Comparison of ENCODE assay signal across 19 cellular contexts in genomic region chr11:6569706-6570105, GRCh38. TPM values are rescaled to one million over a fixed set of nuclear protein-coding genes. Genes with fewer than 3 reads are reported as not detected.
A peak's percentile ranks its signal among the peaks of the same experiment; 100 is the strongest.
DNase-seq lines count a peak whose midpoint lies in the region; ATAC-seq and TF ChIP-seq lines count a peak whose summit lies in the region.
"Had no signal": no experiment of that assay in that cellular context is flagged by ENCODE, and none has a peak within 500 bp of the region (broad histone marks: within the 10 kb centered on the region; RNA-seq: fewer than 3 reads in every experiment).

No MANE protein-coding gene starts in this region.

- H3K27me3 ChIP-seq in CD8-positive, alpha-beta memory T cell (ENCODE audit: insufficient read depth, low read length, poor library complexity, severe bottlenecking), result no peaks in the 10 kb centered on the region

- TF ChIP-seq CTCF in C4-2B (conservative IDR thresholded peaks at IDR 0.05), result no peak

- no peaks in the 10 kb centered on the region for H3K4me1 ChIP-seq in CD8-positive, alpha-beta memory T cell (ENCODE audit: insufficient read depth, low read length)
- H3K4me1 ChIP-seq: HAP-1 had no signal

- H3K4me3 Mint-ChIP-seq in T-helper 2 cell treated with Interferon-gamma antibody and Interleukin-4, amounts not matched to agents 5 μg/mL and 100 μg/mL, for 36 hours, result no peak overlapping the region
- H3K4me3 Mint-ChIP-seq in activated naive CD8-positive, alpha-beta T cell treated with anti-CD3 and anti-CD28 coated beads for 36 hours, result no peak overlapping the region
- no peak overlapping the region for H3K4me3 Mint-ChIP-seq in CD8-positive, alpha-beta memory T cell
- H3K4me3 Mint-ChIP-seq: CD14-positive monocyte; CD4-positive, alpha-beta memory T cell had no signal

- peak overlapping the region; percentile 18 for H3K27ac Mint-ChIP-seq in T-helper 2 cell treated with Interferon-gamma antibody and Interleukin-4, amounts not matched to agents 5 μg/mL and 100 μg/mL, for 36 hours
- H3K27ac Mint-ChIP-seq in activated naive CD8-positive, alpha-beta T cell treated with anti-CD3 and anti-CD28 coated beads for 36 hours, result peak overlapping the region; percentile 7
- peak overlapping the region in 1 of 8 donors; percentile 8 for H3K27ac Mint-ChIP-seq in CD8-positive, alpha-beta memory T cell

- H3K4me1 Mint-ChIP-seq in T-helper 2 cell treated with Interferon-gamma antibody and Interleukin-4, amounts not matched to agents 5 μg/mL and 100 μg/mL, for 36 hours (ENCODE audit: low read depth), result no peaks in the 10 kb centered on the region
- no peaks in the 10 kb centered on the region for H3K4me1 Mint-ChIP-seq in activated naive CD8-positive, alpha-beta T cell treated with anti-CD3 and anti-CD28 coated beads for 36 hours
- peaks cover 0 to 4% (median 0%) of the 10 kb centered on the region in 3 donors for H3K4me1 Mint-ChIP-seq in CD8-positive, alpha-beta memory T cell

- H3K4me3 ChIP-seq in CD8-positive, alpha-beta memory T cell (ENCODE audit: low read length), result no peak overlapping the region
- H3K4me3 ChIP-seq: A549, GM12878, HAP-1 had no signal

- H3K9me3 Mint-ChIP-seq in T-helper 2 cell treated with Interferon-gamma antibody and Interleukin-4, amounts not matched to agents 5 μg/mL and 100 μg/mL, for 36 hours, result no peaks in the 10 kb centered on the region
- no peaks in the 10 kb centered on the region for H3K9me3 Mint-ChIP-seq in activated naive CD8-positive, alpha-beta T cell treated with anti-CD3 and anti-CD28 coated beads for 36 hours
- H3K9me3 Mint-ChIP-seq in CD8-positive, alpha-beta memory T cell, result no peaks in the 10 kb centered on the region
- H3K9me3 Mint-ChIP-seq: CD4-positive, alpha-beta memory T cell had no signal

- DNase-seq in T-helper 2 cell treated with Interferon-gamma antibody and Interleukin-4, amounts not matched to agents 5 μg/mL and 100 μg/mL, for 36 hours (ENCODE audit: low spot score), result no peak
- no peak for DNase-seq in T-helper 2 cell
- no peak for DNase-seq in activated naive CD8-positive, alpha-beta T cell treated with anti-CD3 and anti-CD28 coated beads for 36 hours
- peak; percentile 38 to 45 for DNase-seq in erythroblast (lab: John Stamatoyannopoulos, UW)
- DNase-seq in CD8-positive, alpha-beta memory T cell, result no peak
- DNase-seq in HEK293T (ENCODE audit: extremely low spot score), result no peak
- DNase-seq: AML-193; Calu3; CD4-positive, alpha-beta memory T cell; DMS79 treated with DMSO at 0.1 percent for 48 hours; GF-D8 had no signal

- no peaks in the 10 kb centered on the region for H3K9me3 ChIP-seq in CD8-positive, alpha-beta memory T cell (ENCODE audit: low read length)
- H3K9me3 ChIP-seq: A549, HAP-1 had no signal

- ATAC-seq in HG03175 (IDR thresholded peaks at IDR 0.05; ENCODE audit: unreplicated experiment), result no peak
- ATAC-seq: A549, GM12878 had no signal

- CTCF ChIA-PET in CD8-positive, alpha-beta memory T cell (lab: Charles Lee), result interaction anchor here (0.8 to 1.9 kb wide), 2 partner anchors 10 to 126 kb away, joined by 3 to 5 read pairs; no protein-coding TSS in a partner anchor
- CTCF ChIA-PET in HEK293T (lab: Yijun Ruan, JAX), result interaction anchor here (0.6 kb wide), 1 partner anchor 1330 kb away, joined by 3 read pairs; no protein-coding TSS in a partner anchor

- TF ChIP-seq POLR2A in erythroblast (IDR thresholded peaks at IDR 0.05; ENCODE audit: low read length), result no peak

- peak overlapping the region; percentile 93 for H3K27ac ChIP-seq in C4-2B
- H3K27ac ChIP-seq in CD8-positive, alpha-beta memory T cell (ENCODE audit: low read depth, low read length), result no peak overlapping the region
- H3K27ac ChIP-seq: 22Rv1, A549, HL-60 had no signal

- POLR2A ChIA-PET in CD8-positive, alpha-beta memory T cell (lab: Charles Lee), result no interaction called here
- POLR2A ChIA-PET in HEK293T (lab: Yijun Ruan, JAX), result interaction anchor here (1.2 kb wide), 1 partner anchor 33 kb away, joined by 3 read pairs; no protein-coding TSS in a partner anchor

- no peaks in the 10 kb centered on the region for H3K36me3 ChIP-seq in CD8-positive, alpha-beta memory T cell (ENCODE audit: insufficient read depth, low read length)
- H3K36me3 ChIP-seq: HAP-1 had no signal

- H3K27me3 Mint-ChIP-seq in T-helper 2 cell treated with Interferon-gamma antibody and Interleukin-4, amounts not matched to agents 5 μg/mL and 100 μg/mL, for 36 hours (ENCODE audit: low read depth), result no peaks in the 10 kb centered on the region
- no peaks in the 10 kb centered on the region for H3K27me3 Mint-ChIP-seq in activated naive CD8-positive, alpha-beta T cell treated with anti-CD3 and anti-CD28 coated beads for 36 hours
- H3K27me3 Mint-ChIP-seq in CD8-positive, alpha-beta memory T cell, result no peaks in the 10 kb centered on the region
- H3K27me3 Mint-ChIP-seq: CD4-positive, alpha-beta memory T cell had no signal

- H3K36me3 Mint-ChIP-seq in T-helper 2 cell treated with Interferon-gamma antibody and Interleukin-4, amounts not matched to agents 5 μg/mL and 100 μg/mL, for 36 hours (ENCODE audit: low read depth), result peaks cover 3% of the 10 kb centered on the region
- peaks cover 15% of the 10 kb centered on the region for H3K36me3 Mint-ChIP-seq in activated naive CD8-positive, alpha-beta T cell treated with anti-CD3 and anti-CD28 coated beads for 36 hours
- peaks cover 0 to 20% (median 4%) of the 10 kb centered on the region in 3 donors for H3K36me3 Mint-ChIP-seq in CD8-positive, alpha-beta memory T cell

TF ChIP-seq in HEK293T, 16 proteins besides CTCF, POLR2A, EP300 and RAD21:
- TF ChIP-seq L3MBTL2 (conservative IDR thresholded peaks at IDR 0.05) (no peak), FOXK2 (IDR thresholded peaks at IDR 0.05) (no peak), ELF4 (IDR thresholded peaks at IDR 0.05) (no peak), CTBP1 (IDR thresholded peaks at IDR 0.05; ENCODE audit: borderline replicate concordance) (no peak), FOXM1 (IDR thresholded peaks at IDR 0.05; ENCODE audit: borderline replicate concordance) (no peak), ZNF384 (IDR thresholded peaks at IDR 0.05) (no peak), SUZ12 (IDR thresholded peaks at IDR 0.05) (no peak), PKNOX1 (IDR thresholded peaks at IDR 0.05) (no peak), LEF1 (IDR thresholded peaks at IDR 0.05; ENCODE audit: borderline replicate concordance) (no peak), ARNT (IDR thresholded peaks at IDR 0.05) (no peak), HDGF (IDR thresholded peaks at IDR 0.05; ENCODE audit: borderline replicate concordance) (no peak), FOXA1 (IDR thresholded peaks at IDR 0.05) (no peak), BHLHE40 (IDR thresholded peaks at IDR 0.05; ENCODE audit: borderline replicate concordance) (no peak), NFRKB (IDR thresholded peaks at IDR 0.05) (no peak), TARDBP (IDR thresholded peaks at IDR 0.05) (no peak), SP1 (IDR thresholded peaks at IDR 0.05) (no peak)

RNA-seq across cellular contexts. Expression of gene RRP8, which starts 33.7 kb away (rescaled TPM):
- total RNA-seq in activated naive CD8-positive, alpha-beta T cell treated with anti-CD3 and anti-CD28 coated beads for 36 hours, result 10 to 100 TPM; 37.8 to 45.3 TPM
- 10 to 100 TPM; 42.0 to 44.7 TPM for total RNA-seq in CD8-positive, alpha-beta memory T cell
- polyA plus RNA-seq in CD8-positive, alpha-beta memory T cell, result 21.1 TPM

RNA-seq across cellular contexts. Expression of gene ILK, which starts 33.9 kb away (rescaled TPM):
- total RNA-seq in activated naive CD8-positive, alpha-beta T cell treated with anti-CD3 and anti-CD28 coated beads for 36 hours, result 10 to 100 TPM; 66.1 to 68.0 TPM
- 10 to 100 TPM; 90.1 to 92.6 TPM for total RNA-seq in CD8-positive, alpha-beta memory T cell
- 111 TPM for polyA plus RNA-seq in CD8-positive, alpha-beta memory T cell

RNA-seq across cellular contexts. Expression of gene TAF10, which starts 42.3 kb away (rescaled TPM):
- total RNA-seq in activated naive CD8-positive, alpha-beta T cell treated with anti-CD3 and anti-CD28 coated beads for 36 hours, result 100 to 1,000 TPM; 156 to 160 TPM
- total RNA-seq in CD8-positive, alpha-beta memory T cell, result 100 to 1,000 TPM; 173 to 175 TPM
- polyA plus RNA-seq in CD8-positive, alpha-beta memory T cell, result 336 TPM

RNA-seq across cellular contexts. Expression of gene TPP1, which starts 49.5 kb away (rescaled TPM):
- total RNA-seq in activated naive CD8-positive, alpha-beta T cell treated with anti-CD3 and anti-CD28 coated beads for 36 hours, result 10 to 100 TPM; 30.7 to 33.7 TPM
- 10 to 100 TPM; 57.2 to 61.6 TPM for total RNA-seq in CD8-positive, alpha-beta memory T cell
- 165 TPM for polyA plus RNA-seq in CD8-positive, alpha-beta memory T cell

Comparison
In these comparisons a context has a peak if more than half of its experiments do, and no peak if none do; other contexts are left out.
1. DNase-seq: peak in erythroblast (2 of 2); none in T-helper 2 cell treated with Interferon-gamma antibody and Interleukin-4, amounts not matched to agents 5 μg/mL and 100 μg/mL, for 36 hours (single experiment), T-helper 2 cell (0 of 5), activated naive CD8-positive, alpha-beta T cell treated with anti-CD3 and anti-CD28 coated beads for 36 hours (single experiment), CD8-positive, alpha-beta memory T cell (0 of 5) and HEK293T (single experiment).